Comparison of ENCODE assay signal across 8 cellular contexts in genomic region chr1:9823943-9824701, GRCh38. TPM values are rescaled to one million over a fixed set of nuclear protein-coding genes. Genes with fewer than 3 reads are reported as not detected.
DNase-seq lines count a peak whose midpoint lies in the region; ATAC-seq, FAIRE-seq and TF ChIP-seq lines count a peak whose summit lies in the region.

Gene CLSTN1 (minus strand): TSS chr1:9823965. CDS start chr1:9823733, 232 bp downstream.

- ATAC-seq in A549 (peak; percentile 71 to 76), GM18907 (IDR thresholded peaks at IDR 0.05; ENCODE audit: unreplicated experiment) (peak; percentile 56), HG03520 (IDR thresholded peaks at IDR 0.05; ENCODE audit: unreplicated experiment) (peak; percentile 58)

- H3K9me3 ChIP-seq in A549: no peaks in the 10 kb centered on the region
- no peaks in the 10 kb centered on the region for H3K9me3 ChIP-seq in mesodermal cell (ENCODE audit: control insufficient read depth, low read length)

- no peak for TF ChIP-seq CTCF in A549 (IDR thresholded peaks at IDR 0.05)

- DNase-seq in A549 (ENCODE audit: low read depth in 1 of 2, low spot score in 1 of 2) (peak; percentile 75 to 85), NOMO-1 treated with dmso at 0.1 percent for 144 hours (lab: John Stamatoyannopoulos, UW; ENCODE audit: unreplicated experiment) (peak; percentile 71)
- peak; percentile 74 for DNase-seq in activated CD8-positive, alpha-beta memory T cell treated with anti-CD3 and anti-CD28 coated beads, Interleukin-2, amount 50 U/mL, for 24 hours (ENCODE audit: extremely low read depth)
- peak; percentile 80 for DNase-seq in stimulated activated CD8-positive, alpha-beta memory T cell treated with anti-CD3 and anti-CD28 coated beads, Interleukin-15, amount 100 ng/mL, for 1 hour (ENCODE audit: low read depth)

- H3K4me3 ChIP-seq in A549 (peak within 1 kb of the TSS; percentile 99), mesodermal cell (ENCODE audit: extremely low read depth, insufficient read depth, low read length, poor library complexity, severe bottlenecking) (peak within 1 kb of the TSS; percentile 91)

- no peak for FAIRE-seq in A549 (lab: Jason Lieb, UNC)

- H3K4me2 ChIP-seq in A549: peak within 1 kb of the TSS; percentile 97

- H3K36me3 ChIP-seq in mesodermal cell (ENCODE audit: control insufficient read depth, insufficient read depth, low read length): peaks cover 6% of the 10 kb centered on the region

- peak within 1 kb of the TSS; percentile 96 to 100 for H3K27ac ChIP-seq in A549
- H3K27ac ChIP-seq in mesodermal cell (ENCODE audit: low read depth, low read length, severe bottlenecking): peak within 1 kb of the TSS; percentile 45

- peaks cover 48% of the 10 kb centered on the region for H3K4me1 ChIP-seq in A549
- H3K4me1 ChIP-seq in mesodermal cell (ENCODE audit: control insufficient read depth, insufficient read depth, low read length, poor library complexity, severe bottlenecking): peaks cover 14% of the 10 kb centered on the region

- POLR2A ChIA-PET in A549 (lab: Yijun Ruan, JAX): no interaction called here

- no peak for TF ChIP-seq RAD21 in A549 (conservative IDR thresholded peaks at IDR 0.05 in 1 of 2, IDR thresholded peaks at IDR 0.05 in 1 of 2)

- no peak for TF ChIP-seq EP300 in A549 (IDR thresholded peaks at IDR 0.05)

- CTCF ChIA-PET in A549 (lab: Yijun Ruan, JAX): no interaction called here

- in situ Hi-C loops in endometrial microvascular endothelial cells (cut with HindIII; ENCODE audit: inconsistent ontology term, low pct_unique_long_range_greater_than_20kb, low sequenced_read_pairs): no loop called here

- 4% methylated on average over 21 of the region's 93 CpGs for WGBS in A549 (ENCODE audit: missing lambda C conversion rate)
- WGBS in mesodermal cell (ENCODE audit: insufficient coverage in 2 of 2), 2 experiments: 0 to 1% methylated on average over 32 to 54 of the region's 93 CpGs

- no peak; the same call in 1 of the 2 replicates for TF ChIP-seq POLR2A in A549 (IDR thresholded peaks at IDR 0.05; ENCODE audit: low read length)

TF ChIP-seq in A549, 52 proteins besides CTCF, POLR2A, EP300 and RAD21:
- TF ChIP-seq PBX3 (IDR thresholded peaks at IDR 0.05): no peak
- no peak for TF ChIP-seq MYC (IDR thresholded peaks at IDR 0.05; ENCODE audit: borderline replicate concordance, low read length)
- no peak for TF ChIP-seq ATOH8 (CRISPR knock-in tag; IDR thresholded peaks at IDR 0.05; ENCODE audit: low read depth)
- no peak for TF ChIP-seq HOXB13 (CRISPR knock-in tag; IDR thresholded peaks at IDR 0.05; ENCODE audit: low read depth)
- TF ChIP-seq HEYL (CRISPR knock-in tag; IDR thresholded peaks at IDR 0.05): no peak
- TF ChIP-seq CHD4 (IDR thresholded peaks at IDR 0.05; ENCODE audit: borderline replicate concordance): no peak
- no peak for TF ChIP-seq ELK1 (IDR thresholded peaks at IDR 0.05; ENCODE audit: low read depth, low read length)
- TF ChIP-seq E2F6 (IDR thresholded peaks at IDR 0.05; ENCODE audit: borderline replicate concordance, low read depth): 0 out of 2 replicates have a peak, but pooled peaks have one; percentile 23
- TF ChIP-seq EHF (CRISPR knock-in tag; IDR thresholded peaks at IDR 0.05): no peak
- TF ChIP-seq RNF2 (IDR thresholded peaks at IDR 0.05; ENCODE audit: borderline replicate concordance, low read depth): no peak
- TF ChIP-seq MAX (IDR thresholded peaks at IDR 0.05): peak; percentile 9
- no peak for TF ChIP-seq KDM1A (IDR thresholded peaks at IDR 0.05; ENCODE audit: low read depth)
- no peak for TF ChIP-seq TFCP2L1 (CRISPR knock-in tag; IDR thresholded peaks at IDR 0.05)
- no peak for TF ChIP-seq FOSL2 (IDR thresholded peaks at IDR 0.05)
- no peak for TF ChIP-seq FOSL2 (CRISPR knock-in tag; IDR thresholded peaks at IDR 0.05)
- TF ChIP-seq TP53 (CRISPR knock-in tag; IDR thresholded peaks at IDR 0.05): no peak
- peak; percentile 21; the same call in 1 of the 2 replicates for TF ChIP-seq PHF8 (IDR thresholded peaks at IDR 0.05; ENCODE audit: borderline replicate concordance, low read depth)
- no peak for TF ChIP-seq FOXS1 (CRISPR knock-in tag; IDR thresholded peaks at IDR 0.05)
- TF ChIP-seq POLR2AphosphoS2 (conservative IDR thresholded peaks at IDR 0.05; ENCODE audit: low read length): no peak
- TF ChIP-seq HMGXB4 (CRISPR knock-in tag; IDR thresholded peaks at IDR 0.05; ENCODE audit: borderline replicate concordance): no peak
- no peak for TF ChIP-seq HOXA7 (CRISPR knock-in tag; IDR thresholded peaks at IDR 0.05)
- no peak for TF ChIP-seq CHD2 (IDR thresholded peaks at IDR 0.05; ENCODE audit: low read length, partially characterized antibody)
- TF ChIP-seq MAFK (IDR thresholded peaks at IDR 0.05; ENCODE audit: partially characterized antibody): no peak
- no peak for TF ChIP-seq GATA3 (IDR thresholded peaks at IDR 0.05; ENCODE audit: borderline replicate concordance)
- TF ChIP-seq BCL3 (IDR thresholded peaks at IDR 0.05): 0 out of 3 replicates have a peak, but pooled peaks have one; percentile 64

RNA-seq across cellular contexts. Expression of gene CLSTN1, which starts in this region (rescaled TPM):
- 27.3 and 42.9 TPM in 2 replicates for polyA plus RNA-seq in A549 (2011; rRNA removed)
- 30.1 and 33.3 TPM in 2 replicates for polyA plus RNA-seq in A549 (2012; cell fraction: cytosol; rRNA removed)
- 98.4 and 100 TPM in 2 replicates for polyA plus RNA-seq in A549 (2012; cell fraction: nucleus; rRNA removed)
- 50.8 to 57.5 TPM (median 56.1 TPM) in 3 replicates for polyA plus RNA-seq in A549 (2017; fragmentation: RNase III; extraction: RNeasy Plus Mini Kit Qiagen cat#74134 plus additional on column Dnase treatment)
- polyA minus RNA-seq in A549 (2011; rRNA and poly(A)+ RNA removed): 35.7 and 40.2 TPM in 2 replicates
- 98.4 TPM for total RNA-seq in endometrial microvascular endothelial cells (ENCODE audit: inconsistent ontology term)
- polyA plus RNA-seq in mesodermal cell (2013, experiment 1 of 2): 85.9 TPM
- 74.7 TPM for polyA plus RNA-seq in mesodermal cell (2013, experiment 2 of 2)

Comparison
In these comparisons a context has a peak if more than half of its experiments do, and no peak if none do; other contexts are left out.
1. Peak in every context shown above with its lines: DNase-seq, ATAC-seq, H3K4me3 ChIP-seq and H3K27ac ChIP-seq.